Comparison of ENCODE assay signal across 17 cellular contexts in genomic region chr7:47378728-47379395, GRCh38.
DNase-seq lines count a peak whose midpoint lies in the region; ATAC-seq, FAIRE-seq and TF ChIP-seq lines count a peak whose summit lies in the region.
"Had no signal": no experiment of that assay in that cellular context is flagged by ENCODE, and none has a peak within 500 bp of the region (broad histone marks: within the 10 kb centered on the region; RNA-seq: fewer than 3 reads in every experiment).

No MANE protein-coding gene starts in this region.

- no peak overlapping the region for H2AFZ ChIP-seq in Karpas-422 (ENCODE audit: low read length)

- no peaks in the 10 kb centered on the region for H3K9me3 ChIP-seq in A549
- no peaks in the 10 kb centered on the region for H3K9me3 ChIP-seq in Karpas-422 (ENCODE audit: low read length)
- no peaks in the 10 kb centered on the region for H3K9me3 ChIP-seq in psoas muscle
- H3K9me3 ChIP-seq: SJSA1 had no signal

- ATAC-seq in A549 (no peak), psoas muscle (peak; percentile 29 to 64 (median 58)), GM21786 (IDR thresholded peaks at IDR 0.05; ENCODE audit: unreplicated experiment) (no peak), GM18868 (IDR thresholded peaks at IDR 0.05; ENCODE audit: unreplicated experiment) (no peak)
- ATAC-seq in activated T-helper 17 cell treated with anti-CD3 and anti-CD28 coated beads, Interleukin-2, amount 50 U/mL, for 72 hours (replicated peaks): no peak

- H3K4me1 Mint-ChIP-seq in chondrocyte (ENCODE audit: low read depth): peaks cover 96% of the 10 kb centered on the region
- H3K4me1 Mint-ChIP-seq in activated T-helper 17 cell treated with anti-CD3 and anti-CD28 coated beads, Interleukin-2, amount 50 U/mL, for 72 hours: no peaks in the 10 kb centered on the region

- peak overlapping the region in 1 of 2 experiments; percentile 6; a peak in 1 of 6 replicates for H3K27ac ChIP-seq in A549
- peak overlapping the region; percentile 61 for H3K27ac ChIP-seq in Karpas-422 (ENCODE audit: low read length)
- H3K27ac ChIP-seq in psoas muscle: no peak overlapping the region

- no peaks in the 10 kb centered on the region for H3K9me2 ChIP-seq in Karpas-422 (replicated peaks; ENCODE audit: insufficient read depth, low read length)

- H3K9me3 Mint-ChIP-seq in chondrocyte (ENCODE audit: low read depth): no peaks in the 10 kb centered on the region
- H3K9me3 Mint-ChIP-seq in activated T-helper 17 cell treated with anti-CD3 and anti-CD28 coated beads, Interleukin-2, amount 50 U/mL, for 72 hours: no peaks in the 10 kb centered on the region
- H3K9me3 Mint-ChIP-seq: HFFc6 had no signal

- no peaks in the 10 kb centered on the region for H3K27me3 Mint-ChIP-seq in chondrocyte (ENCODE audit: low read depth)
- no peaks in the 10 kb centered on the region for H3K27me3 Mint-ChIP-seq in activated T-helper 17 cell treated with anti-CD3 and anti-CD28 coated beads, Interleukin-2, amount 50 U/mL, for 72 hours

- peak overlapping the region; percentile 80 for H3K27ac Mint-ChIP-seq in chondrocyte (ENCODE audit: unreplicated experiment)
- H3K27ac Mint-ChIP-seq in activated T-helper 17 cell treated with anti-CD3 and anti-CD28 coated beads, Interleukin-2, amount 50 U/mL, for 72 hours: no peak overlapping the region
- H3K27ac Mint-ChIP-seq: HFFc6 had no signal

- CTCF ChIA-PET in A549 (lab: Yijun Ruan, JAX): interaction anchor here (0.7 to 1.2 kb wide), 2 partner anchors 8 to 10 kb away, joined by 3 read pairs; no protein-coding TSS in a partner anchor

- H3K27me3 ChIP-seq in Karpas-422 (ENCODE audit: low read length): no peaks in the 10 kb centered on the region
- H3K27me3 ChIP-seq in psoas muscle (ENCODE audit: insufficient read depth in 3 of 3, low read length in 2 of 3): no peaks in the 10 kb centered on the region
- H3K27me3 ChIP-seq: SJSA1 had no signal

- peak overlapping the region; percentile 25; the same call in 1 of the 2 replicates for H3K9ac ChIP-seq in Karpas-422 (ENCODE audit: low read length)

- TF ChIP-seq CTCF in A549 (IDR thresholded peaks at IDR 0.05) (no peak), chondrocyte (IDR thresholded peaks at IDR 0.05) (no peak), psoas muscle (IDR thresholded peaks at IDR 0.05) (no peak)

- H3K4me2 ChIP-seq in A549: no peak overlapping the region
- H3K4me2 ChIP-seq in Karpas-422 (ENCODE audit: low read depth, low read length, poor library complexity, severe bottlenecking): peak overlapping the region; percentile 45

- H3K4me3 Mint-ChIP-seq in chondrocyte (ENCODE audit: unreplicated experiment): no peak overlapping the region
- no peak overlapping the region for H3K4me3 Mint-ChIP-seq in activated T-helper 17 cell treated with anti-CD3 and anti-CD28 coated beads, Interleukin-2, amount 50 U/mL, for 72 hours
- H3K4me3 Mint-ChIP-seq: HFFc6 had no signal

- peaks cover 73% of the 10 kb centered on the region for H3K4me1 ChIP-seq in A549
- peaks cover 33% of the 10 kb centered on the region for H3K4me1 ChIP-seq in Karpas-422 (ENCODE audit: low read length)
- H3K4me1 ChIP-seq in psoas muscle: peaks cover 41% of the 10 kb centered on the region

- TF ChIP-seq EP300 in A549 (IDR thresholded peaks at IDR 0.05): no peak

- H4K20me1 ChIP-seq in Karpas-422 (ENCODE audit: insufficient read depth, low read depth, low read length): no peaks in the 10 kb centered on the region

- TF ChIP-seq POLR2A in A549 (IDR thresholded peaks at IDR 0.05; ENCODE audit: low read length): no peak

- 92% methylated on average over 11 of the region's 11 CpGs for WGBS in A549 (ENCODE audit: missing lambda C conversion rate)
- WGBS in psoas muscle, 3 donors: 38 to 62% (median 47%) methylated on average over 11 of the region's 11 CpGs

- POLR2A ChIA-PET in A549 (lab: Yijun Ruan, JAX): no interaction called here

- H3K4me3 ChIP-seq in A549 (no peak overlapping the region), Karpas-422 (ENCODE audit: low read length) (no peak overlapping the region; the same call in 1 of the 2 replicates), psoas muscle (no peak overlapping the region)

- intact Hi-C loops in psoas muscle (cut with DNase I): no loop called here

- peaks cover 29% of the 10 kb centered on the region for H3K36me3 Mint-ChIP-seq in chondrocyte (ENCODE audit: low read depth)
- no peaks in the 10 kb centered on the region for H3K36me3 Mint-ChIP-seq in activated T-helper 17 cell treated with anti-CD3 and anti-CD28 coated beads, Interleukin-2, amount 50 U/mL, for 72 hours (ENCODE audit: low read depth)

- FAIRE-seq in A549 (lab: Jason Lieb, UNC): no peak
- FAIRE-seq: G401.6 had no signal

- H3K36me3 ChIP-seq in Karpas-422 (ENCODE audit: insufficient read depth, low read length): no peaks in the 10 kb centered on the region
- H3K36me3 ChIP-seq in psoas muscle (ENCODE audit: insufficient read depth in 1 of 2, low read depth in 1 of 2): no peaks in the 10 kb centered on the region

- peaks cover 20% of the 10 kb centered on the region for H3K79me2 ChIP-seq in Karpas-422 (ENCODE audit: low read length)

- no peak for DNase-seq in A549 (ENCODE audit: low read depth in 1 of 2, low spot score in 1 of 2)
- peak; percentile 58 for DNase-seq in Karpas-422
- no peak for DNase-seq in chondrocyte (ENCODE audit: low spot score)
- DNase-seq in psoas muscle: peak; percentile 39 to 65
- no peak for DNase-seq in DMS79 treated with DMSO at 0.1 percent for 48 hours (lab: John Stamatoyannopoulos, UW)
- DNase-seq: Calu3, DMS79, GOT3, HFFc6, NCI-H146, NCI-H2081 treated with DMSO at 0.1 percent for 48 hours, NCI-H524 had no signal

- no peak for TF ChIP-seq RAD21 in A549 (conservative IDR thresholded peaks at IDR 0.05 in 1 of 2, IDR thresholded peaks at IDR 0.05 in 1 of 2)

TF ChIP-seq in A549, 52 proteins besides CTCF, POLR2A, EP300 and RAD21:
- TF ChIP-seq POLR2AphosphoS2 (conservative IDR thresholded peaks at IDR 0.05; ENCODE audit: low read length): peak; percentile 65; the same call in 1 of the 2 replicates
- no peak for TF ChIP-seq CBX8 (IDR thresholded peaks at IDR 0.05)

Comparison
In these comparisons a context has a peak if more than half of its experiments do, and no peak if none do; other contexts are left out.
1. ATAC-seq: peak in psoas muscle (4 of 4); none in A549 (0 of 2), activated T-helper 17 cell treated with anti-CD3 and anti-CD28 coated beads, Interleukin-2, amount 50 U/mL, for 72 hours (single experiment), GM21786 (single experiment) and GM18868 (single experiment).
2. DNase-seq: peak in Karpas-422 (single experiment) and psoas muscle (2 of 2); none in A549 (0 of 2), chondrocyte (single experiment) and DMS79 treated with DMSO at 0.1 percent for 48 hours (single experiment).